In the genomic region with DNA sequence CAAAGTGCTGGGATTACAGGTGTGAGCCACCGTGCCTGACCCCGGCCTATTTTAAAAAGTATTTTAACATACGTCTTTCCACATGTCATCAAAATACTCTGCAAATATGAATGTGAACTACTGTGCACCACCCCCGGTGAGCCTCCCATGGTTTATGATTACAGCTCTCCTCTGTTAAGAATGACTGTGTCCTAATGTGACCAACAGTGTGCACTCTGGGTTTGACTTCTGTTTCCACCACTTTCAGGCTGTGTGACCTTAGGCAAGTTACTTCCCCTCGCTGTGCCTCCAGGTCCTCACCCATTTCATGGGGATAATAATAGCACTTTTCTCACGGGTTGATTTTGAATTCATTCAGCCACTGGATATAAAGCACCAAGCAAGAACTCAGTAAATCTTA, we compare ENCODE assay signal across 24 cellular contexts. TPM values are rescaled to one million over a fixed set of nuclear protein-coding genes. Genes with fewer than 3 reads are reported as not detected.
DNase-seq lines count a peak whose midpoint lies in the region; ATAC-seq, FAIRE-seq and TF ChIP-seq lines count a peak whose summit lies in the region.
"Had no signal": no experiment of that assay in that cellular context is flagged by ENCODE, and none has a peak within 500 bp of the region (broad histone marks: within the 10 kb centered on the region; RNA-seq: fewer than 3 reads in every experiment).

No MANE protein-coding gene starts in this region.

- intact Hi-C loops in GM12878 (cut with micrococcal nuclease; ENCODE audit: unreplicated experiment), result no loop called here

- no peak overlapping the region for H3K27ac ChIP-seq in HEK293 (ENCODE audit: extremely low read depth, low read depth, low read length)
- peak overlapping the region; percentile 61; the same call in 1 of the 2 replicates for H3K27ac ChIP-seq in GM12878 (ENCODE audit: control insufficient read depth, insufficient read depth)
- H3K27ac ChIP-seq: psoas muscle, SJCRH30, skin epidermis had no signal

- in situ Hi-C loops in GM12878 (cut with MboI), result no loop called here

- H3K9me3 ChIP-seq in HEK293 (ENCODE audit: control insufficient read depth, insufficient read depth, low read depth, low read length) (no peaks in the 10 kb centered on the region), GM12878 (replicated peaks; ENCODE audit: control insufficient read depth, insufficient read depth, low read length) (no peaks in the 10 kb centered on the region)
- H3K9me3 ChIP-seq: adrenal gland, psoas muscle, SJCRH30 had no signal

- SMC1A ChIA-PET in GM12878 (lab: Charles Lee; ENCODE audit: uncharacterized antibody, unreplicated experiment), result interaction anchor here (7.7 to 8.4 kb wide), 2 partner anchors 89 to 139 kb away, joined by 76 to 117 read pairs; no protein-coding TSS in a partner anchor

- H3K27me3 Mint-ChIP-seq in activated naive CD8-positive, alpha-beta T cell treated with anti-CD3 and anti-CD28 coated beads, Interleukin-2, amount 50 U/mL, for 24 hours, result no peaks in the 10 kb centered on the region
- no peaks in the 10 kb centered on the region for H3K27me3 Mint-ChIP-seq in activated naive CD8-positive, alpha-beta T cell treated with anti-CD3 and anti-CD28 coated beads for 36 hours
- H3K27me3 Mint-ChIP-seq: type B pancreatic cell had no signal

- no peaks in the 10 kb centered on the region for H4K20me1 ChIP-seq in GM12878 (ENCODE audit: control insufficient read depth, insufficient read depth)

- H3K4me3 ChIP-seq in HEK293 (ENCODE audit: low read depth, low read length) (no peak overlapping the region), GM12878 (no peak overlapping the region)
- H3K4me3 ChIP-seq: adrenal gland, PC-9, psoas muscle, SJCRH30, skin epidermis had no signal

- no peaks in the 10 kb centered on the region for H3K27me3 ChIP-seq in GM12878 (replicated peaks in 1 of 2; ENCODE audit: control insufficient read depth in 2 of 2, insufficient read depth in 2 of 2, low read length in 1 of 2)
- H3K27me3 ChIP-seq: adrenal gland, SJCRH30 had no signal

- no peaks in the 10 kb centered on the region for H3K79me2 ChIP-seq in GM12878 (ENCODE audit: control insufficient read depth, insufficient read depth, low read length)

- no peak overlapping the region for H3K4me3 Mint-ChIP-seq in activated naive CD8-positive, alpha-beta T cell treated with anti-CD3 and anti-CD28 coated beads, Interleukin-2, amount 50 U/mL, for 24 hours
- H3K4me3 Mint-ChIP-seq in activated naive CD8-positive, alpha-beta T cell treated with anti-CD3 and anti-CD28 coated beads for 36 hours, result no peak overlapping the region
- H3K4me3 Mint-ChIP-seq in stimulated activated effector memory CD8-positive, alpha-beta T cell treated with anti-CD3 and anti-CD28 coated beads, Interleukin-12 subunit alpha, Interleukin-12 subunit beta, amount 100 ng/mL, for 72 hours, result no peak overlapping the region
- H3K4me3 Mint-ChIP-seq: neural crest cell, type B pancreatic cell had no signal

- TF ChIP-seq CTCF in HEK293 (tag by site-specific recombination; IDR thresholded peaks at IDR 0.05), result no peak
- TF ChIP-seq CTCF in GM12878 (IDR thresholded peaks at IDR 0.05 in 2 of 3, conservative IDR thresholded peaks at IDR 0.05 in 1 of 3; ENCODE audit: control insufficient read depth in 2 of 3, extremely low read depth in 1 of 3, insufficient read depth in 1 of 3, low read depth in 3 of 3, low read length in 3 of 3), result no peak

- no peak overlapping the region for H3K27ac Mint-ChIP-seq in activated naive CD8-positive, alpha-beta T cell treated with anti-CD3 and anti-CD28 coated beads, Interleukin-2, amount 50 U/mL, for 24 hours
- no peak overlapping the region for H3K27ac Mint-ChIP-seq in activated naive CD8-positive, alpha-beta T cell treated with anti-CD3 and anti-CD28 coated beads for 36 hours
- H3K27ac Mint-ChIP-seq in stimulated activated effector memory CD8-positive, alpha-beta T cell treated with anti-CD3 and anti-CD28 coated beads, Interleukin-12 subunit alpha, Interleukin-12 subunit beta, amount 100 ng/mL, for 72 hours, result peak overlapping the region; percentile 39
- H3K27ac Mint-ChIP-seq: type B pancreatic cell had no signal

- 26% methylated on average over 6 of the region's 6 CpGs for WGBS in GM12878 (ENCODE audit: insufficient coverage, insufficient replicate concordance, low lambda C conversion rate, missing lambda C conversion rate)

- no TSS peak for BruUV-seq in GM12878 (replicated peaks; lab: Mats Ljungman, UMichigan)

- peak overlapping the region; percentile 58 for H2AFZ ChIP-seq in GM12878 (ENCODE audit: control insufficient read depth, low read depth, low read length)
- H2AFZ ChIP-seq: PC-9 had no signal

- no peak for DNase-seq in activated naive CD8-positive, alpha-beta T cell treated with anti-CD3 and anti-CD28 coated beads, Interleukin-2, amount 50 U/mL, for 24 hours
- DNase-seq in activated naive CD8-positive, alpha-beta T cell treated with anti-CD3 and anti-CD28 coated beads for 36 hours, result no peak
- DNase-seq in GM12878 (ENCODE audit: low read depth, low spot score) (no peak), OCI-M1 (lab: John Stamatoyannopoulos, UW) (no peak), NCI-H1694 treated with DMSO at 0.1 percent for 48 hours (lab: John Stamatoyannopoulos, UW) (no peak)
- peak in 1 of 2 donors; percentile 45 for DNase-seq in stimulated activated effector memory CD8-positive, alpha-beta T cell treated with anti-CD3 and anti-CD28 coated beads, Interleukin-12 subunit alpha, Interleukin-12 subunit beta, amount 100 ng/mL, for 72 hours (ENCODE audit: low spot score in 2 of 2)
- DNase-seq: cortex of kidney, DMS153, GF-D8, NCI-H1436 treated with DMSO at 0.1 percent for 48 hours, NCI-H774, psoas muscle, SJCRH30 had no signal

- CTCF ChIA-PET in HEK293 (lab: Yijun Ruan, JAX) (interaction anchor here (0.6 to 11.3 kb wide), 8 partner anchors 9 to 427 kb away, joined by 3 to 345 read pairs (median 4); no protein-coding TSS in a partner anchor), GM12878 (lab: Yijun Ruan, JAX) (interaction anchor here (1.0 to 10.7 kb wide), 7 partner anchors 82 to 351 kb away, joined by 3 to 282 read pairs (median 5); partner anchors contain the start of gene AHCYL1)

- ATAC-seq in activated naive CD8-positive, alpha-beta T cell treated with anti-CD3 and anti-CD28 coated beads, Interleukin-2, amount 50 U/mL, for 24 hours, result peak; percentile 42
- ATAC-seq in GM12878, result peak; percentile 52
- ATAC-seq in stimulated activated effector memory CD8-positive, alpha-beta T cell treated with anti-CD3 and anti-CD28 coated beads, Interleukin-12 subunit alpha, Interleukin-12 subunit beta, amount 100 ng/mL, for 72 hours, result peak; percentile 73
- no peak for ATAC-seq in GM19035 (IDR thresholded peaks at IDR 0.05; ENCODE audit: unreplicated experiment)
- ATAC-seq: left lobe of liver, psoas muscle had no signal

- H3K9me3 Mint-ChIP-seq in activated naive CD8-positive, alpha-beta T cell treated with anti-CD3 and anti-CD28 coated beads, Interleukin-2, amount 50 U/mL, for 24 hours, result no peaks in the 10 kb centered on the region
- no peaks in the 10 kb centered on the region for H3K9me3 Mint-ChIP-seq in activated naive CD8-positive, alpha-beta T cell treated with anti-CD3 and anti-CD28 coated beads for 36 hours
- no peaks in the 10 kb centered on the region for H3K9me3 Mint-ChIP-seq in stimulated activated effector memory CD8-positive, alpha-beta T cell treated with anti-CD3 and anti-CD28 coated beads, Interleukin-12 subunit alpha, Interleukin-12 subunit beta, amount 100 ng/mL, for 72 hours
- H3K9me3 Mint-ChIP-seq: neural crest cell, type B pancreatic cell had no signal

- POLR2A ChIA-PET in HEK293 (lab: Yijun Ruan, JAX) (interaction anchor here (1.2 kb wide), 1 partner anchor 86 kb away, joined by 4 read pairs; the partner anchor contains the start of gene GNAI3), GM12878 (lab: Charles Lee) (interaction anchor here (1.9 kb wide), 1 partner anchor 88 kb away, joined by 8 read pairs; no protein-coding TSS in a partner anchor)

- peaks cover 18% of the 10 kb centered on the region for H3K4me1 Mint-ChIP-seq in activated naive CD8-positive, alpha-beta T cell treated with anti-CD3 and anti-CD28 coated beads, Interleukin-2, amount 50 U/mL, for 24 hours
- peaks cover 14% of the 10 kb centered on the region for H3K4me1 Mint-ChIP-seq in activated naive CD8-positive, alpha-beta T cell treated with anti-CD3 and anti-CD28 coated beads for 36 hours
- H3K4me1 Mint-ChIP-seq in stimulated activated effector memory CD8-positive, alpha-beta T cell treated with anti-CD3 and anti-CD28 coated beads, Interleukin-12 subunit alpha, Interleukin-12 subunit beta, amount 100 ng/mL, for 72 hours, result peaks cover 22% of the 10 kb centered on the region

- TF ChIP-seq EP300 in GM12878 (IDR thresholded peaks at IDR 0.05; ENCODE audit: borderline replicate concordance in 1 of 2, control insufficient read depth in 1 of 2, low read depth in 2 of 2, low read length in 2 of 2), result no peak

- H3K36me3 ChIP-seq in HEK293 (ENCODE audit: control insufficient read depth in 2 of 2, insufficient read depth in 1 of 2, low read length in 2 of 2) (peaks cover 0 to 27% of the 10 kb centered on the region in 2 experiments; a peak in 1 of 3 replicates), GM12878 (ENCODE audit: control insufficient read depth in 2 of 2, insufficient read depth in 2 of 2, low read length in 1 of 2) (peaks cover 8 to 17% of the 10 kb centered on the region in 2 experiments; a peak in 3 of 4 replicates)

- peak overlapping the region; percentile 44 for H3K4me2 ChIP-seq in GM12878 (ENCODE audit: control insufficient read depth, insufficient read depth)
- H3K4me2 ChIP-seq: PC-9 had no signal

- RAD21 ChIA-PET in GM12878 (lab: Charles Lee; ENCODE audit: unreplicated experiment), result interaction anchor here (1.3 to 7.3 kb wide), 4 partner anchors 10 to 350 kb away, joined by 3 to 106 read pairs (median 12); partner anchors contain the start of gene AHCYL1

- H3K36me3 Mint-ChIP-seq in activated naive CD8-positive, alpha-beta T cell treated with anti-CD3 and anti-CD28 coated beads, Interleukin-2, amount 50 U/mL, for 24 hours (ENCODE audit: low read depth), result peaks cover 16% of the 10 kb centered on the region
- H3K36me3 Mint-ChIP-seq in activated naive CD8-positive, alpha-beta T cell treated with anti-CD3 and anti-CD28 coated beads for 36 hours, result peaks cover 3% of the 10 kb centered on the region
- peaks cover 29% of the 10 kb centered on the region for H3K36me3 Mint-ChIP-seq in stimulated activated effector memory CD8-positive, alpha-beta T cell treated with anti-CD3 and anti-CD28 coated beads, Interleukin-12 subunit alpha, Interleukin-12 subunit beta, amount 100 ng/mL, for 72 hours

- no peaks in the 10 kb centered on the region for H3K4me1 ChIP-seq in HEK293 (ENCODE audit: control insufficient read depth, insufficient read depth, low read length)
- H3K4me1 ChIP-seq in GM12878 (ENCODE audit: control insufficient read depth, insufficient read depth, low read length), result peaks cover 14% of the 10 kb centered on the region
- H3K4me1 ChIP-seq: psoas muscle had no signal

- no peak for TF ChIP-seq RAD21 in GM12878 (IDR thresholded peaks at IDR 0.05; ENCODE audit: insufficient read depth, low read depth, low read length)

- TF ChIP-seq POLR2A in GM12878 (IDR thresholded peaks at IDR 0.05; ENCODE audit: low read depth, low read length), result no peak

- FAIRE-seq in GM12878 (lab: Jason Lieb, UNC), result peak; percentile 31
- FAIRE-seq: bronchial epithelial cell had no signal

- H3K9ac ChIP-seq in GM12878 (ENCODE audit: control insufficient read depth, insufficient read depth, low read length), result no peak overlapping the region

RNA-seq across cellular contexts. Expression of gene AMPD2, which starts 14.7 kb away (rescaled TPM):
- total RNA-seq in activated naive CD8-positive, alpha-beta T cell treated with anti-CD3 and anti-CD28 coated beads for 36 hours, result 10 to 100 TPM; 89.5 to 91.4 TPM
- 113 and 156 TPM in 2 replicates for total RNA-seq in GM12878 (2013; cell fraction: nucleolus; rRNA removed)
- total RNA-seq in GM12878 (2014; rRNA removed) (43.4 and 49.9 TPM in 2 replicates), GM12878 (2014; rRNA removed; fragmentation: Illumina TruSeq; extraction: Trizol) (19.0 and 19.5 TPM in 2 replicates), GM12878 (2021) (66.5 and 75.9 TPM in 2 replicates)
- polyA plus RNA-seq in GM12878 (2011; ENCODE audit: low read depth), result 35.2 TPM
- polyA plus RNA-seq in GM12878 (2011; rRNA removed) (9.9 and 30.0 TPM in 2 replicates), GM12878 (2014; fragmentation: Illumina TruSeq; extraction: Trizol) (11.8 and 30.9 TPM in 2 replicates), GM12878 (2014; fragmentation: Nextera tagmentation; extraction: Ambion mirVana) (1 to 10 TPM; 2.0 to 3.0 TPM), GM12878 (2014; rRNA removed) (40.9 and 44.4 TPM in 2 replicates), GM12878 (2016; fragmentation: Nextera tagmentation; extraction: Ambion mirVana) (10 to 100 TPM; 31.8 to 33.1 TPM)
- 27.1 and 34.8 TPM in 2 replicates for polyA plus RNA-seq in GM12878 (2011; cell fraction: cytosol; rRNA removed)
- polyA plus RNA-seq in GM12878 (2011; cell fraction: nucleus; rRNA removed), result 346 and 354 TPM in 2 replicates
- 54.0 and 66.8 TPM in 2 replicates for polyA plus RNA-seq in GM12878 (2012)
- 29.3 and 51.2 TPM in 2 replicates for polyA minus RNA-seq in GM12878 (2011; rRNA and poly(A)+ RNA removed)
- 15.6 and 17.7 TPM in 2 replicates for polyA minus RNA-seq in GM12878 (2011; cell fraction: cytosol; rRNA and poly(A)+ RNA removed)
- 61.1 and 93.7 TPM in 2 replicates for polyA minus RNA-seq in GM12878 (2011; cell fraction: nucleus; rRNA and poly(A)+ RNA removed)

RNA-seq across cellular contexts. Expression of gene GNAT2, which starts 14.9 kb away (rescaled TPM):
- total RNA-seq in activated naive CD8-positive, alpha-beta T cell treated with anti-CD3 and anti-CD28 coated beads for 36 hours, result under 1 TPM; 0.64 to 0.91 TPM
- total RNA-seq in GM12878 (2013; cell fraction: nucleolus; rRNA removed), result not detected in 2 replicates
- total RNA-seq in GM12878 (2014; rRNA removed), result 0.23 and 0.38 TPM in 2 replicates
- total RNA-seq in GM12878 (2014; rRNA removed; fragmentation: Illumina TruSeq; extraction: Trizol), result 0.31 and 0.69 TPM in 2 replicates
- 0.85 and 0.92 TPM in 2 replicates for total RNA-seq in GM12878 (2021)
- 0.28 TPM for polyA plus RNA-seq in GM12878 (2011; ENCODE audit: low read depth)
- 0.30 and 0.54 TPM in 2 replicates for polyA plus RNA-seq in GM12878 (2011; rRNA removed)
- 0.23 and 0.27 TPM in 2 replicates for polyA plus RNA-seq in GM12878 (2011; cell fraction: cytosol; rRNA removed)
- 0.13 and 0.15 TPM in 2 replicates for polyA plus RNA-seq in GM12878 (2011; cell fraction: nucleus; rRNA removed)
- 0.31 and 0.49 TPM in 2 replicates for polyA plus RNA-seq in GM12878 (2012)
- 0.26 and 0.59 TPM in 2 replicates for polyA plus RNA-seq in GM12878 (2014; fragmentation: Illumina TruSeq; extraction: Trizol)
- under 1 TPM; 0.08 to 0.77 TPM for polyA plus RNA-seq in GM12878 (2014; fragmentation: Nextera tagmentation; extraction: Ambion mirVana)
- polyA plus RNA-seq in GM12878 (2014; rRNA removed), result 0.28 and 0.36 TPM in 2 replicates
- 1 to 10 TPM in 1 of 2 experiments, under 1 TPM in 1; 0.46 to 1.3 TPM for polyA plus RNA-seq in GM12878 (2016; fragmentation: Nextera tagmentation; extraction: Ambion mirVana)
- polyA minus RNA-seq in GM12878 (2011; rRNA and poly(A)+ RNA removed), result 1.1 and 1.8 TPM in 2 replicates
- polyA minus RNA-seq in GM12878 (2011; cell fraction: cytosol; rRNA and poly(A)+ RNA removed), result not detected in 2 replicates
- polyA minus RNA-seq in GM12878 (2011; cell fraction: nucleus; rRNA and poly(A)+ RNA removed), result not detected in 2 replicates
- total RNA-seq: CD4-positive, CD25-positive, alpha-beta regulatory T cell; neural crest cell; psoas muscle; T-helper 1 cell treated with Interleukin-12 subunit alpha and Interleukin-12 subunit beta and Interleukin-4 antibody, amounts not matched to agents 30 ng/mL and 1 ng/mL, for 36 hours had no signal

RNA-seq across cellular contexts. Expression of gene GSTM4, which starts 21.6 kb away (rescaled TPM):
- 1 to 10 TPM; 2.4 to 3.0 TPM for total RNA-seq in activated naive CD8-positive, alpha-beta T cell treated with anti-CD3 and anti-CD28 coated beads for 36 hours
- 48.3 and 51.3 TPM in 2 replicates for total RNA-seq in GM12878 (2013; cell fraction: nucleolus; rRNA removed)
- total RNA-seq in GM12878 (2014; rRNA removed) (14.3 and 15.1 TPM in 2 replicates), GM12878 (2014; rRNA removed; fragmentation: Illumina TruSeq; extraction: Trizol) (13.6 and 14.5 TPM in 2 replicates), GM12878 (2021) (20.4 and 21.4 TPM in 2 replicates)
- 16.5 TPM for polyA plus RNA-seq in GM12878 (2011; ENCODE audit: low read depth)
- polyA plus RNA-seq in GM12878 (2011; rRNA removed) (23.0 and 37.2 TPM in 2 replicates), GM12878 (2014; fragmentation: Illumina TruSeq; extraction: Trizol) (25.8 and 31.7 TPM in 2 replicates), GM12878 (2014; fragmentation: Nextera tagmentation; extraction: Ambion mirVana) (10 to 100 TPM; 16.9 to 17.0 TPM), GM12878 (2014; rRNA removed) (25.3 and 26.8 TPM in 2 replicates), GM12878 (2016; fragmentation: Nextera tagmentation; extraction: Ambion mirVana) (10 to 100 TPM; 25.6 to 27.7 TPM)
- polyA plus RNA-seq in GM12878 (2011; cell fraction: cytosol; rRNA removed), result 34.1 and 36.8 TPM in 2 replicates
- 35.2 and 44.5 TPM in 2 replicates for polyA plus RNA-seq in GM12878 (2011; cell fraction: nucleus; rRNA removed)
- polyA plus RNA-seq in GM12878 (2012), result 17.4 and 19.3 TPM in 2 replicates
- polyA minus RNA-seq in GM12878 (2011; rRNA and poly(A)+ RNA removed), result 18.4 and 20.5 TPM in 2 replicates
- 8.7 and 11.6 TPM in 2 replicates for polyA minus RNA-seq in GM12878 (2011; cell fraction: cytosol; rRNA and poly(A)+ RNA removed)
- polyA minus RNA-seq in GM12878 (2011; cell fraction: nucleus; rRNA and poly(A)+ RNA removed), result 20.7 and 26.0 TPM in 2 replicates

RNA-seq across cellular contexts. Expression of gene GSTM2, which starts 33.6 kb away (rescaled TPM):
- total RNA-seq in activated naive CD8-positive, alpha-beta T cell treated with anti-CD3 and anti-CD28 coated beads for 36 hours, result 1 to 10 TPM; 7.4 to 8.5 TPM
- 67.1 and 70.5 TPM in 2 replicates for total RNA-seq in GM12878 (2013; cell fraction: nucleolus; rRNA removed)
- total RNA-seq in GM12878 (2014; rRNA removed) (10.5 and 11.4 TPM in 2 replicates), GM12878 (2014; rRNA removed; fragmentation: Illumina TruSeq; extraction: Trizol) (9.9 and 13.5 TPM in 2 replicates), GM12878 (2021) (21.6 and 23.3 TPM in 2 replicates)
- 68.5 TPM for polyA plus RNA-seq in GM12878 (2011; ENCODE audit: low read depth)
- polyA plus RNA-seq in GM12878 (2011; rRNA removed) (4.8 and 8.3 TPM in 2 replicates), GM12878 (2014; fragmentation: Illumina TruSeq; extraction: Trizol) (31.8 and 32.0 TPM in 2 replicates), GM12878 (2014; fragmentation: Nextera tagmentation; extraction: Ambion mirVana) (10 to 100 TPM; 29.6 to 30.4 TPM), GM12878 (2014; rRNA removed) (28.1 and 32.3 TPM in 2 replicates), GM12878 (2016; fragmentation: Nextera tagmentation; extraction: Ambion mirVana) (10 to 100 TPM; 12.7 to 17.1 TPM)
- polyA plus RNA-seq in GM12878 (2011; cell fraction: cytosol; rRNA removed), result 6.3 and 7.1 TPM in 2 replicates
- polyA plus RNA-seq in GM12878 (2011; cell fraction: nucleus; rRNA removed), result 46.8 and 76.5 TPM in 2 replicates
- 62.3 and 69.9 TPM in 2 replicates for polyA plus RNA-seq in GM12878 (2012)
- polyA minus RNA-seq in GM12878 (2011; rRNA and poly(A)+ RNA removed), result 3.0 and 4.2 TPM in 2 replicates
- polyA minus RNA-seq in GM12878 (2011; cell fraction: cytosol; rRNA and poly(A)+ RNA removed), result 1.1 TPM in 1 of 2 replicates, not detected in the other
- 5.8 and 6.2 TPM in 2 replicates for polyA minus RNA-seq in GM12878 (2011; cell fraction: nucleus; rRNA and poly(A)+ RNA removed)

RNA-seq across cellular contexts. Expression of gene GSTM1, which starts 53.3 kb away (rescaled TPM):
- total RNA-seq in activated naive CD8-positive, alpha-beta T cell treated with anti-CD3 and anti-CD28 coated beads for 36 hours, result not detected
- 18.1 and 24.5 TPM in 2 replicates for total RNA-seq in GM12878 (2013; cell fraction: nucleolus; rRNA removed)
- 16.0 and 16.6 TPM in 2 replicates for total RNA-seq in GM12878 (2014; rRNA removed)
- total RNA-seq in GM12878 (2014; rRNA removed; fragmentation: Illumina TruSeq; extraction: Trizol), result 21.3 and 21.4 TPM in 2 replicates
- 32.4 and 33.5 TPM in 2 replicates for total RNA-seq in GM12878 (2021)
- polyA plus RNA-seq in GM12878 (2011; ENCODE audit: low read depth), result 45.6 TPM
- 21.0 and 38.6 TPM in 2 replicates for polyA plus RNA-seq in GM12878 (2011; rRNA removed)
- 55.3 and 58.1 TPM in 2 replicates for polyA plus RNA-seq in GM12878 (2011; cell fraction: cytosol; rRNA removed)
- 23.7 and 32.3 TPM in 2 replicates for polyA plus RNA-seq in GM12878 (2011; cell fraction: nucleus; rRNA removed)
- polyA plus RNA-seq in GM12878 (2012), result 45.2 and 55.4 TPM in 2 replicates
- polyA plus RNA-seq in GM12878 (2014; fragmentation: Illumina TruSeq; extraction: Trizol), result 40.9 and 60.1 TPM in 2 replicates
- polyA plus RNA-seq in GM12878 (2014; fragmentation: Nextera tagmentation; extraction: Ambion mirVana), result 10 to 100 TPM; 66.7 to 75.6 TPM
- polyA plus RNA-seq in GM12878 (2014; rRNA removed), result 36.6 and 39.1 TPM in 2 replicates
- polyA plus RNA-seq in GM12878 (2016; fragmentation: Nextera tagmentation; extraction: Ambion mirVana), result 10 to 100 TPM; 54.1 to 56.6 TPM
- polyA minus RNA-seq in GM12878 (2011; rRNA and poly(A)+ RNA removed), result 27.6 and 38.4 TPM in 2 replicates
- polyA minus RNA-seq in GM12878 (2011; cell fraction: cytosol; rRNA and poly(A)+ RNA removed), result 7.6 and 8.4 TPM in 2 replicates
- polyA minus RNA-seq in GM12878 (2011; cell fraction: nucleus; rRNA and poly(A)+ RNA removed), result 8.7 and 12.6 TPM in 2 replicates
- total RNA-seq: left lobe of liver, PC-9, SJCRH30 had no signal
